ENCODE assay signal across 21 cellular contexts in genomic region chr10:52889611-52890010, GRCh38.
DNase-seq lines count a peak whose midpoint lies in the region; ATAC-seq, FAIRE-seq and TF ChIP-seq lines count a peak whose summit lies in the region.
"Had no signal": no experiment of that assay in that cellular context is flagged by ENCODE, and none has a peak within 500 bp of the region (broad histone marks: within the 10 kb centered on the region; RNA-seq: fewer than 3 reads in every experiment).

No MANE protein-coding gene starts in this region.

- ATAC-seq in upper lobe of right lung: peak; percentile 19
- ATAC-seq in naive thymus-derived CD4-positive, alpha-beta T cell: no peak
- ATAC-seq: A549; CD8-positive, alpha-beta T cell had no signal

- H3K27ac ChIP-seq in kidney (ENCODE audit: low read depth in 2 of 2, low read length in 2 of 2) (no peak overlapping the region), upper lobe of right lung (no peak overlapping the region)
- H3K27ac ChIP-seq in naive thymus-derived CD4-positive, alpha-beta T cell (ENCODE audit: low read depth, low read length): no peak overlapping the region
- H3K27ac ChIP-seq: 22Rv1; A549; BLaER1 treated with 17β-estradiol and CSF1 and Interleukin-3, amounts not matched to agents 10 nM and 100 nM; C4-2B had no signal

- no peak overlapping the region for H3K4me3 Mint-ChIP-seq in naive thymus-derived CD4-positive, alpha-beta T cell
- H3K4me3 Mint-ChIP-seq: CD4-positive, alpha-beta T cell; CD8-positive, alpha-beta T cell had no signal

- intact Hi-C loops in kidney (cut with DNase I) (no loop called here), posterior vena cava (cut with DNase I) (no loop called here), upper lobe of right lung (cut with DNase I) (no loop called here)
- intact Hi-C loops in naive thymus-derived CD4-positive, alpha-beta T cell (cut with micrococcal nuclease): no loop called here

- CTCF ChIA-PET in naive thymus-derived CD4-positive, alpha-beta T cell (lab: Charles Lee): no interaction called here

- peaks cover 0 to 8% (median 0%) of the 10 kb centered on the region in 11 donors for H3K9me3 Mint-ChIP-seq in naive thymus-derived CD4-positive, alpha-beta T cell
- H3K9me3 Mint-ChIP-seq: CD4-positive, alpha-beta T cell; CD8-positive, alpha-beta T cell had no signal

- H3K36me3 ChIP-seq in kidney (ENCODE audit: control insufficient read depth in 1 of 2, insufficient read depth in 2 of 2, low read length in 2 of 2) (no peaks in the 10 kb centered on the region), upper lobe of right lung (no peaks in the 10 kb centered on the region)
- no peaks in the 10 kb centered on the region for H3K36me3 ChIP-seq in naive thymus-derived CD4-positive, alpha-beta T cell (ENCODE audit: control insufficient read depth in 2 of 3, insufficient read depth in 3 of 3, low read length in 3 of 3)
- H3K36me3 ChIP-seq: BLaER1 treated with 17β-estradiol and CSF1 and Interleukin-3, amounts not matched to agents 10 nM and 100 nM had no signal

- in situ Hi-C loops in KBM-7 (cut with MboI; ENCODE audit: low pct_unique_long_range_greater_than_20kb, low sequenced_read_pairs): no loop called here

- POLR2A ChIA-PET in naive thymus-derived CD4-positive, alpha-beta T cell (lab: Charles Lee): no interaction called here

- H3K4me1 ChIP-seq in kidney (ENCODE audit: control insufficient read depth in 1 of 2, insufficient read depth in 1 of 2, low read depth in 1 of 2, low read length in 2 of 2): no peaks in the 10 kb centered on the region
- H3K4me1 ChIP-seq in upper lobe of right lung: no peaks in the 10 kb centered on the region
- H3K4me1 ChIP-seq in naive thymus-derived CD4-positive, alpha-beta T cell (ENCODE audit: control insufficient read depth in 2 of 2, insufficient read depth in 2 of 2, low read length in 2 of 2): no peaks in the 10 kb centered on the region
- H3K4me1 ChIP-seq: A549; BLaER1 treated with 17β-estradiol and CSF1 and Interleukin-3, amounts not matched to agents 10 nM and 100 nM had no signal

- no peaks in the 10 kb centered on the region for H3K4me1 Mint-ChIP-seq in naive thymus-derived CD4-positive, alpha-beta T cell

- H3K4me3 ChIP-seq in kidney (ENCODE audit: low read length in 2 of 2) (no peak overlapping the region), upper lobe of right lung (no peak overlapping the region)
- H3K4me3 ChIP-seq in naive thymus-derived CD4-positive, alpha-beta T cell (ENCODE audit: low read length): no peak overlapping the region
- H3K4me3 ChIP-seq: A549; BLaER1 treated with 17β-estradiol and CSF1 and Interleukin-3, amounts not matched to agents 10 nM and 100 nM had no signal

- H3K27ac Mint-ChIP-seq in naive thymus-derived CD4-positive, alpha-beta T cell: no peak overlapping the region
- H3K27ac Mint-ChIP-seq: CD4-positive, alpha-beta T cell; CD8-positive, alpha-beta T cell had no signal

- H3K27me3 Mint-ChIP-seq in naive thymus-derived CD4-positive, alpha-beta T cell: no peaks in the 10 kb centered on the region
- H3K27me3 Mint-ChIP-seq: CD4-positive, alpha-beta T cell had no signal

- TF ChIP-seq CTCF in kidney (IDR thresholded peaks at IDR 0.05; ENCODE audit: borderline replicate concordance, extremely low read depth, insufficient read depth) (no peak), upper lobe of right lung (IDR thresholded peaks at IDR 0.05) (no peak)

- FAIRE-seq in kidney (lab: Jason Lieb, UNC): no peak
- FAIRE-seq: A549, D721Med, G401.6, GM12891 had no signal

- H3K9me3 ChIP-seq in kidney (ENCODE audit: control insufficient read depth in 1 of 2, low read length in 2 of 2): no peaks in the 10 kb centered on the region
- no peaks in the 10 kb centered on the region for H3K9me3 ChIP-seq in upper lobe of right lung
- no peaks in the 10 kb centered on the region for H3K9me3 ChIP-seq in naive thymus-derived CD4-positive, alpha-beta T cell (ENCODE audit: control insufficient read depth in 2 of 3, low read length in 3 of 3)
- H3K9me3 ChIP-seq: A549; BLaER1 treated with 17β-estradiol and CSF1 and Interleukin-3, amounts not matched to agents 10 nM and 100 nM; Caco-2 had no signal

- H3K36me3 Mint-ChIP-seq in naive thymus-derived CD4-positive, alpha-beta T cell: no peaks in the 10 kb centered on the region
- H3K36me3 Mint-ChIP-seq: CD8-positive, alpha-beta T cell had no signal

- peak; percentile 9 for DNase-seq in NCI-H146 (lab: John Stamatoyannopoulos, UW)
- DNase-seq in NCI-H146 treated with DMSO at 0.1 percent for 48 hours (lab: John Stamatoyannopoulos, UW; ENCODE audit: unreplicated experiment): no peak
- DNase-seq in kidney: peak; percentile 62
- peak; percentile 48 for DNase-seq in posterior vena cava (ENCODE audit: low spot score)
- DNase-seq in upper lobe of right lung: no peak
- no peak for DNase-seq in AML-193 (lab: John Stamatoyannopoulos, UW)
- DNase-seq in naive thymus-derived CD4-positive, alpha-beta T cell: no peak
- DNase-seq in KBM-7: no peak
- DNase-seq: Caco-2; Calu3; CD4-positive, alpha-beta T cell; DMS79 treated with DMSO at 0.1 percent for 48 hours; GF-D8 had no signal

- H3K9ac ChIP-seq in kidney (ENCODE audit: low read length in 2 of 2): no peak overlapping the region
- H3K9ac ChIP-seq: BLaER1 treated with 17β-estradiol and CSF1 and Interleukin-3, amounts not matched to agents 10 nM and 100 nM had no signal

- H3K27me3 ChIP-seq in upper lobe of right lung: no peaks in the 10 kb centered on the region
- H3K27me3 ChIP-seq in naive thymus-derived CD4-positive, alpha-beta T cell (ENCODE audit: control insufficient read depth in 2 of 2, insufficient read depth in 2 of 2, low read length in 2 of 2): no peaks in the 10 kb centered on the region
- H3K27me3 ChIP-seq: BLaER1 treated with 17β-estradiol and CSF1 and Interleukin-3, amounts not matched to agents 10 nM and 100 nM had no signal

Comparison
In these comparisons a context has a peak if more than half of its experiments do, and no peak if none do; other contexts are left out.
1. DNase-seq: peak in NCI-H146 (single experiment), kidney (single experiment) and posterior vena cava (single experiment); none in NCI-H146 treated with DMSO at 0.1 percent for 48 hours (single experiment), upper lobe of right lung (single experiment), AML-193 (0 of 2), naive thymus-derived CD4-positive, alpha-beta T cell (0 of 9) and KBM-7 (single experiment).